In the genomic region with DNA sequence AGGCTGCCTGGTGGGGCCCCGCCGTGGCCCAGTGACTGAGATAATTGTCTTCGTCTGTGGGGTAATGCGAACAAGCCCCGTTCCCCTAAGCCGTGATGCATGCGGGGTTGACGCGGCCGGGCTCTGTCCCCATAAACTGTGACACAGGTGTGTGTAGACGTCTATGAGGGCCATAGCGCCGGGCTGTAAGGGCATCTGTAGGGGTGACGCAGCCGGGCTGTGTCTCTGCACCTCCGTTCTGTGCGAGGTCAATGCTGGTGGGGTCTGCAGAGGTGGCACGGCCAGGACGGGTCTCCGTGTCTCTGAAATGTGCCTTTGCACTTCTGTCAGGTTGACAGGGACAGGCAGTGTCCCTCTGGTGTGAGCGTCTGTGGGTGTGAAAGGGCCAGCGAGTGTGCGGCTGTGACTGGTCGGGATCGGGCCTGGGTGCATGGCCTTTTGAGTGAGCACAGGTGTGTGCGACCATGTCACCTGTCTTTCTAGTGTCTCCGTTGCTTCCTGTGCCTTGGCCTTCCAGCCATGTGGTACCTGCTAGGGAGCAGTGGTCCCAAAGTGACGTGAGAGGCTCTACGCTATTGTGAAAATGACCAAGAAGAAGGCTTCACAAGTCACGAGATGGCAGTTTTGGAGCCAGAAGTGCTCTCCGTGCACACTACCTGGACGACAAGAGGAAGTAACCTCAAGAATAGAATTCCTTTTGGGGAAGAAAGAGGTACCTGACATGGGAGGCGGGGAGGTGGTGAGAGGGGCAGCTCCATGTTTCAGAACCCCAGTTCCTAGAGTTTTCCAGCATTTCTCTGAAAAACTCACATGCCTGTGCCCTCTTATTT, we compare ENCODE assay signal across 8 cellular contexts. TPM values are rescaled to one million over a fixed set of nuclear protein-coding genes. Genes with fewer than 3 reads are reported as not detected.
A peak's percentile ranks its signal among the peaks of the same experiment; 100 is the strongest.
DNase-seq lines count a peak whose midpoint lies in the region; ATAC-seq and TF ChIP-seq lines count a peak whose summit lies in the region.

No MANE protein-coding gene starts in this region.

- no peaks in the 10 kb centered on the region for H4K20me1 ChIP-seq in H9 (ENCODE audit: control insufficient read depth, insufficient read depth, insufficient read length)
- no peaks in the 10 kb centered on the region for H4K20me1 ChIP-seq in smooth muscle cell (ENCODE audit: low read depth)

- peak overlapping the region; percentile 78 for H3K4me3 ChIP-seq in smooth muscle cell

- H3K36me3 ChIP-seq in smooth muscle cell (ENCODE audit: low read depth), result no peaks in the 10 kb centered on the region

- H3K4me2 ChIP-seq in H9 (ENCODE audit: insufficient read depth, insufficient read length, low read length) (peak overlapping the region; percentile 100), smooth muscle cell (peak overlapping the region; percentile 95)

- H3K9me3 ChIP-seq in H9 (ENCODE audit: control insufficient read depth, low read depth, low read length), result no peaks in the 10 kb centered on the region
- no peaks in the 10 kb centered on the region for H3K9me3 ChIP-seq in smooth muscle cell (replicated peaks; ENCODE audit: low read depth)

- H3K27me3 ChIP-seq in H9 (ENCODE audit: insufficient read depth, low read length) (no peaks in the 10 kb centered on the region), smooth muscle cell (ENCODE audit: low read depth) (no peaks in the 10 kb centered on the region)

- H3K27ac Mint-ChIP-seq in H9 (peak overlapping the region; percentile 95 to 99 (median 98); a peak in 5 of 7 replicates), glutamatergic neuron (ENCODE audit: unreplicated experiment) (no peak overlapping the region)

- H2AK5ac ChIP-seq in H9 (ENCODE audit: insufficient read length, low read length), result no peak overlapping the region

- WGBS in H9 (ENCODE audit: extremely low coverage, insufficient read length, low lambda C conversion rate), result no CpG with 5 or more reads among the region's 33 CpGs
- 15% methylated on average over 33 of the region's 33 CpGs for WGBS in smooth muscle cell (ENCODE audit: low lambda C conversion rate)

- H3K79me2 ChIP-seq in H9 (ENCODE audit: insufficient read depth, low read length) (peaks cover 8% of the 10 kb centered on the region; the same call in 1 of the 2 replicates), smooth muscle cell (ENCODE audit: low read depth) (peaks cover 10% of the 10 kb centered on the region)

- H3T11ph ChIP-seq in H9 (ENCODE audit: low read length), result no peak overlapping the region

- peak overlapping the region; percentile 49; the same call in 1 of the 2 replicates for H3K14ac ChIP-seq in H9 (ENCODE audit: insufficient read depth, low read length)

- H3K79me1 ChIP-seq in H9 (ENCODE audit: insufficient read depth, low read depth, low read length, poor library complexity, severe bottlenecking), result peaks cover 3% of the 10 kb centered on the region

- H3K36me3 Mint-ChIP-seq in H9 (ENCODE audit: insufficient read depth in 1 of 3, low read depth in 3 of 3) (peaks cover 45 to 55% (median 47%) of the 10 kb centered on the region in 3 experiments), glutamatergic neuron (ENCODE audit: unreplicated experiment) (peaks cover 10% of the 10 kb centered on the region)

- H3K9me3 Mint-ChIP-seq in H9, result peaks cover 25 to 26% of the 10 kb centered on the region in 2 experiments
- peaks cover 17% of the 10 kb centered on the region for H3K9me3 Mint-ChIP-seq in glutamatergic neuron (ENCODE audit: unreplicated experiment)

- TF ChIP-seq CTCF in H9 (conservative IDR thresholded peaks at IDR 0.05) (no peak), VCaP (conservative IDR thresholded peaks at IDR 0.05) (no peak), glutamatergic neuron (IDR thresholded peaks at IDR 0.05; ENCODE audit: partially characterized antibody, unreplicated experiment) (no peak), smooth muscle cell (IDR thresholded peaks at IDR 0.05; ENCODE audit: borderline replicate concordance, insufficient read depth, poor library complexity, severe bottlenecking) (no peak)

- no peak overlapping the region for H4K8ac ChIP-seq in H9 (replicated peaks; ENCODE audit: insufficient read length, low read depth, low read length)

- no peak overlapping the region for H2BK120ac ChIP-seq in H9 (ENCODE audit: low read depth, low read length, poor library complexity, severe bottlenecking)

- no peak overlapping the region for H2BK12ac ChIP-seq in H9 (ENCODE audit: insufficient read length, low read depth, low read length)

- H3K27ac ChIP-seq in H9 (ENCODE audit: insufficient read length, low read depth, low read length) (no peak overlapping the region), VCaP (peak overlapping the region; percentile 100), smooth muscle cell (ENCODE audit: low read depth) (no peak overlapping the region)

- ATAC-seq in GM19023 (IDR thresholded peaks at IDR 0.05; ENCODE audit: unreplicated experiment) (no peak), HG03520 (IDR thresholded peaks at IDR 0.05; ENCODE audit: unreplicated experiment) (no peak), GM18868 (IDR thresholded peaks at IDR 0.05; ENCODE audit: unreplicated experiment) (no peak)

- no peak overlapping the region for H4K91ac ChIP-seq in H9 (ENCODE audit: insufficient read length, low read depth, low read length)

- H3F3A ChIP-seq in smooth muscle cell (ENCODE audit: low read depth), result peaks cover 4% of the 10 kb centered on the region

- peaks cover 8% of the 10 kb centered on the region for H3K27me3 Mint-ChIP-seq in H9 (ENCODE audit: low read depth)
- peaks cover 3% of the 10 kb centered on the region for H3K27me3 Mint-ChIP-seq in glutamatergic neuron (ENCODE audit: unreplicated experiment)

- no peak overlapping the region for H2BK15ac ChIP-seq in H9 (ENCODE audit: low read depth, low read length)

- H3K9ac ChIP-seq in H9 (ENCODE audit: extremely low read depth, insufficient read length, low read length) (peak overlapping the region; percentile 84), smooth muscle cell (ENCODE audit: low read depth) (no peak overlapping the region)

- H3K18ac ChIP-seq in H9 (ENCODE audit: insufficient read length, low read depth, low read length), result no peak overlapping the region

- no peak overlapping the region for H3K56ac ChIP-seq in H9 (ENCODE audit: insufficient read length, low read depth, low read length)

- no peak overlapping the region for H3K23ac ChIP-seq in H9 (ENCODE audit: insufficient read length, low read depth, low read length)

- H3K4me3 Mint-ChIP-seq in H9, result peak overlapping the region; percentile 100
- H3K4me3 Mint-ChIP-seq in glutamatergic neuron (ENCODE audit: unreplicated experiment), result peak overlapping the region; percentile 96

- H2AFZ ChIP-seq in H9 (ENCODE audit: low read length) (no peak overlapping the region), smooth muscle cell (ENCODE audit: low read depth) (peak overlapping the region; percentile 84)

- no peak overlapping the region for H3K4ac ChIP-seq in H9 (ENCODE audit: low read depth, low read length)

- no peak overlapping the region for H2BK5ac ChIP-seq in H9 (ENCODE audit: insufficient read length, low read length)

- H3K4me1 ChIP-seq in H9 (ENCODE audit: insufficient read depth, low read length) (no peaks in the 10 kb centered on the region), smooth muscle cell (ENCODE audit: low read depth) (no peaks in the 10 kb centered on the region)

- H3K23me2 ChIP-seq in H9 (ENCODE audit: insufficient read length, low read depth, low read length, poor library complexity, severe bottlenecking), result peaks cover 5% of the 10 kb centered on the region

- no peak overlapping the region for H4K5ac ChIP-seq in H9 (ENCODE audit: insufficient read length, low read depth, low read length)

- DNase-seq in H9, result no peak
- no peak for DNase-seq in glutamatergic neuron
- DNase-seq in smooth muscle cell (lab: John Stamatoyannopoulos, UW; ENCODE audit: unreplicated experiment), result no peak
- no peak for DNase-seq in NCI-H526 treated with DMSO at 0.1 percent for 48 hours (lab: John Stamatoyannopoulos, UW)

- H3K4me1 Mint-ChIP-seq in H9 (peaks cover 14 to 19% of the 10 kb centered on the region in 2 experiments), glutamatergic neuron (ENCODE audit: low read depth, unreplicated experiment) (peaks cover 7% of the 10 kb centered on the region)

- H2BK20ac ChIP-seq in H9 (ENCODE audit: low read depth, low read length, poor library complexity, severe bottlenecking), result no peak overlapping the region

RNA-seq across cellular contexts. Expression of a gene that starts 16.4 kb away (rescaled TPM):
- total RNA-seq in H9 (2021) (50.6 and 57.2 TPM in 2 replicates), glutamatergic neuron (ENCODE audit: unreplicated experiment) (13.3 TPM), smooth muscle cell (9.1 and 12.1 TPM in 2 replicates)
- 9.7 and 11.4 TPM in 2 replicates for polyA plus RNA-seq in smooth muscle cell

RNA-seq across cellular contexts. Expression of a gene that starts 54.1 kb away (rescaled TPM):
- total RNA-seq in H9 (2021) (17.3 TPM in 2 replicates), glutamatergic neuron (ENCODE audit: unreplicated experiment) (5.2 TPM), smooth muscle cell (5.4 and 5.9 TPM in 2 replicates)
- polyA plus RNA-seq in smooth muscle cell, result 2.4 TPM in 2 replicates
